In genomic region chr5:142445266-142445665, GRCh38 we compare ENCODE assay signal across 26 cellular contexts.
A peak's percentile ranks its signal among the peaks of the same experiment; 100 is the strongest.
DNase-seq lines count a peak whose midpoint lies in the region; ATAC-seq, FAIRE-seq and TF ChIP-seq lines count a peak whose summit lies in the region.
"Had no signal": no experiment of that assay in that cellular context is flagged by ENCODE, and none has a peak within 500 bp of the region (broad histone marks: within the 10 kb centered on the region; RNA-seq: fewer than 3 reads in every experiment).

No MANE protein-coding gene starts in this region.

- H3K4me1 ChIP-seq in A549: peaks cover 13% of the 10 kb centered on the region
- H3K4me1 ChIP-seq in astrocyte (ENCODE audit: insufficient read depth, low read length): peaks cover 32% of the 10 kb centered on the region

- CTCF ChIA-PET in A549 (lab: Yijun Ruan, JAX): interaction anchor here (1.2 kb wide), 1 partner anchor 11 kb away, joined by 3 read pairs; no protein-coding TSS in a partner anchor

- H3K27me3 Mint-ChIP-seq in astrocyte (ENCODE audit: low read depth, unreplicated experiment): peaks cover 4% of the 10 kb centered on the region
- H3K27me3 Mint-ChIP-seq in mesothelial cell of epicardium (ENCODE audit: low read depth): no peaks in the 10 kb centered on the region
- no peaks in the 10 kb centered on the region for H3K27me3 Mint-ChIP-seq in glutamatergic neuron (ENCODE audit: unreplicated experiment)

- H3K9me3 ChIP-seq in A549 (peaks cover 3% of the 10 kb centered on the region), astrocyte (ENCODE audit: insufficient read depth, low read depth, low read length) (no peaks in the 10 kb centered on the region)
- H3K9me3 ChIP-seq: mucosa of descending colon, neutrophil, vagina had no signal

- no peak for TF ChIP-seq EP300 in A549 (IDR thresholded peaks at IDR 0.05)

- H3K4me3 Mint-ChIP-seq in astrocyte (ENCODE audit: unreplicated experiment) (no peak overlapping the region), mesothelial cell of epicardium (no peak overlapping the region), glutamatergic neuron (ENCODE audit: unreplicated experiment) (no peak overlapping the region)
- H3K4me3 Mint-ChIP-seq: activated B cell treated with CpG ODN at 0.5 μM for 24 hours; activated CD8-positive, alpha-beta T cell treated with anti-CD3 and anti-CD28 coated beads, Interleukin-2, amount 10 ng/mL, durations not matched to agents 7 days and 5 days; activated naive CD8-positive, alpha-beta T cell treated with anti-CD3 and anti-CD28 coated beads for 36 hours; activated T-helper 1 cell treated with anti-CD3 and anti-CD28 coated beads, Interleukin-12 subunit alpha, Interleukin-12 subunit beta, Interleukin-2, Interleukin-4 antibody, amounts not matched to agents 30 ng/mL and 10 ng/mL and 1 ng/mL, durations not matched to agents 14 hours and 24 hours and 36 hours; stimulated activated naive CD8-positive, alpha-beta T cell treated with anti-CD3 and anti-CD28 coated beads, Interleukin-15, amount 100 ng/mL, for 72 hours; T-cell had no signal

- 92% methylated on average over 5 of the region's 5 CpGs for WGBS in A549 (ENCODE audit: missing lambda C conversion rate)

- H3K4me3 ChIP-seq in A549: no peak overlapping the region
- H3K4me3 ChIP-seq in astrocyte (ENCODE audit: insufficient read depth, low read depth, low read length): no peak overlapping the region
- H3K4me3 ChIP-seq: mucosa of descending colon, vagina had no signal

- H3K36me3 ChIP-seq in astrocyte (ENCODE audit: insufficient read depth, low read length): no peaks in the 10 kb centered on the region
- H3K36me3 ChIP-seq: neutrophil, vagina had no signal

- H4K20me1 ChIP-seq in astrocyte (ENCODE audit: insufficient read depth, low read length): no peaks in the 10 kb centered on the region

- POLR2A ChIA-PET in A549 (lab: Yijun Ruan, JAX): no interaction called here

- H3K9ac ChIP-seq in astrocyte (ENCODE audit: low read length): peak overlapping the region; percentile 65

- no peaks in the 10 kb centered on the region for H3K36me3 Mint-ChIP-seq in astrocyte (ENCODE audit: low read depth, unreplicated experiment)
- peaks cover 15% of the 10 kb centered on the region for H3K36me3 Mint-ChIP-seq in mesothelial cell of epicardium
- no peaks in the 10 kb centered on the region for H3K36me3 Mint-ChIP-seq in glutamatergic neuron (ENCODE audit: unreplicated experiment)
- H3K36me3 Mint-ChIP-seq: activated naive CD8-positive, alpha-beta T cell treated with anti-CD3 and anti-CD28 coated beads for 36 hours; T-cell had no signal

- intact Hi-C loops in left colon (cut with DNase I, micrococcal nuclease): no loop called here

- DNase-seq in A549 (ENCODE audit: low read depth in 1 of 2, low spot score in 1 of 2) (no peak), HT1080 (ENCODE audit: low read depth) (peak; percentile 93), astrocyte (ENCODE audit: low read depth) (peak; percentile 52), mesothelial cell of epicardium (ENCODE audit: low spot score in 2 of 2, unreplicated experiment in 2 of 2) (no peak), NOMO-1 treated with dmso at 0.1 percent for 144 hours (lab: John Stamatoyannopoulos, UW; ENCODE audit: unreplicated experiment) (no peak), left colon (no peak), GM19239 (ENCODE audit: insufficient read length, low spot score) (no peak), glutamatergic neuron (no peak)
- DNase-seq: activated B cell treated with CpG ODN at 0.5 μM for 24 hours; activated CD8-positive, alpha-beta T cell treated with anti-CD3 and anti-CD28 coated beads, Interleukin-2, amount 10 ng/mL, durations not matched to agents 7 days and 5 days; activated naive CD8-positive, alpha-beta T cell treated with anti-CD3 and anti-CD28 coated beads for 36 hours; central memory CD4-positive, alpha-beta T cell; effector CD4-positive, alpha-beta T cell; GDM1; hippocampal formation; mucosa of descending colon; NCI-H1105 treated with DMSO at 0.1 percent for 48 hours; NCI-H69; OCI-M1; retina; stimulated activated naive CD8-positive, alpha-beta T cell treated with anti-CD3 and anti-CD28 coated beads, Interleukin-15, amount 100 ng/mL, for 72 hours; T-cell had no signal

- no peak overlapping the region for H3K27ac Mint-ChIP-seq in astrocyte (ENCODE audit: unreplicated experiment)
- peak overlapping the region; percentile 91 for H3K27ac Mint-ChIP-seq in mesothelial cell of epicardium
- no peak overlapping the region for H3K27ac Mint-ChIP-seq in glutamatergic neuron (ENCODE audit: unreplicated experiment)
- H3K27ac Mint-ChIP-seq: activated B cell treated with CpG ODN at 0.5 μM for 24 hours; activated CD8-positive, alpha-beta T cell treated with anti-CD3 and anti-CD28 coated beads, Interleukin-2, amount 10 ng/mL, durations not matched to agents 7 days and 5 days; activated naive CD8-positive, alpha-beta T cell treated with anti-CD3 and anti-CD28 coated beads for 36 hours; activated T-helper 1 cell treated with anti-CD3 and anti-CD28 coated beads, Interleukin-12 subunit alpha, Interleukin-12 subunit beta, Interleukin-2, Interleukin-4 antibody, amounts not matched to agents 30 ng/mL and 10 ng/mL and 1 ng/mL, durations not matched to agents 14 hours and 24 hours and 36 hours; T-cell had no signal

- H3K4me1 Mint-ChIP-seq in astrocyte (ENCODE audit: low read depth, unreplicated experiment) (peaks cover 21% of the 10 kb centered on the region), mesothelial cell of epicardium (peaks cover 35% of the 10 kb centered on the region), glutamatergic neuron (ENCODE audit: low read depth, unreplicated experiment) (no peaks in the 10 kb centered on the region)
- H3K4me1 Mint-ChIP-seq: activated B cell treated with CpG ODN at 0.5 μM for 24 hours had no signal

- H3K79me2 ChIP-seq in astrocyte (ENCODE audit: insufficient read depth, low read length): no peaks in the 10 kb centered on the region

- peak overlapping the region; percentile 26 for H2AFZ ChIP-seq in astrocyte (ENCODE audit: low read depth, low read length)

- no peaks in the 10 kb centered on the region for H3K27me3 ChIP-seq in astrocyte (ENCODE audit: insufficient read depth, low read length)
- H3K27me3 ChIP-seq: neutrophil, vagina had no signal

- ATAC-seq in A549 (no peak), left colon (no peak)
- ATAC-seq: activated CD8-positive, alpha-beta T cell treated with anti-CD3 and anti-CD28 coated beads, Interleukin-2, amount 10 ng/mL, durations not matched to agents 7 days and 5 days; mucosa of descending colon; stimulated activated naive CD8-positive, alpha-beta T cell treated with anti-CD3 and anti-CD28 coated beads, Interleukin-15, amount 100 ng/mL, for 72 hours; T-cell had no signal

- H3K27ac ChIP-seq in A549 (peak overlapping the region in 1 of 2 experiments; percentile 45; a peak in 2 of 6 replicates), astrocyte (ENCODE audit: low read depth, low read length) (peak overlapping the region; percentile 85)
- H3K27ac ChIP-seq: neutrophil, vagina had no signal

- no peak for TF ChIP-seq CTCF in A549 (IDR thresholded peaks at IDR 0.05)
- no peak for TF ChIP-seq CTCF in astrocyte (IDR thresholded peaks at IDR 0.05; ENCODE audit: insufficient read depth, low read depth, low read length)
- TF ChIP-seq CTCF in mesothelial cell of epicardium (IDR thresholded peaks at IDR 0.05; ENCODE audit: unreplicated experiment): no peak
- no peak for TF ChIP-seq CTCF in glutamatergic neuron (IDR thresholded peaks at IDR 0.05; ENCODE audit: partially characterized antibody, unreplicated experiment)

- FAIRE-seq in A549 (lab: Jason Lieb, UNC): no peak
- FAIRE-seq in astrocyte (lab: Jason Lieb, UNC): no peak
- no peak for FAIRE-seq in GM19239 (lab: Jason Lieb, UNC)
- FAIRE-seq: GM12891 had no signal

- no peak for TF ChIP-seq POLR2A in A549 (IDR thresholded peaks at IDR 0.05; ENCODE audit: low read length)

- H3K9me3 Mint-ChIP-seq in astrocyte (ENCODE audit: unreplicated experiment) (peaks cover 2% of the 10 kb centered on the region), mesothelial cell of epicardium (peaks cover 19% of the 10 kb centered on the region), glutamatergic neuron (ENCODE audit: unreplicated experiment) (peaks cover 2% of the 10 kb centered on the region)

- no peak overlapping the region for H3K4me2 ChIP-seq in A549
- H3K4me2 ChIP-seq in astrocyte (ENCODE audit: low read length): peak overlapping the region; percentile 74

- no peak for TF ChIP-seq RAD21 in A549 (conservative IDR thresholded peaks at IDR 0.05 in 1 of 2, IDR thresholded peaks at IDR 0.05 in 1 of 2)

TF ChIP-seq in A549, 52 proteins besides CTCF, POLR2A, EP300 and RAD21:
- TF ChIP-seq MAFK (IDR thresholded peaks at IDR 0.05; ENCODE audit: partially characterized antibody): peak; percentile 14
- TF ChIP-seq ELK1 (IDR thresholded peaks at IDR 0.05; ENCODE audit: low read depth, low read length): no peak
TF ChIP-seq in A549: peak in this region for 1.

Comparison
In these comparisons a context has a peak if more than half of its experiments do, and no peak if none do; other contexts are left out.
1. DNase-seq: peak in HT1080 (single experiment) and astrocyte (single experiment); none in A549 (0 of 2), mesothelial cell of epicardium (0 of 2), NOMO-1 treated with dmso at 0.1 percent for 144 hours (single experiment), left colon (0 of 2), GM19239 (single experiment) and glutamatergic neuron (single experiment).